Comparison of ENCODE assay signal across 9 cellular contexts in genomic region chr10:125064681-125065492, GRCh38.
DNase-seq lines count a peak whose midpoint lies in the region; ATAC-seq and TF ChIP-seq lines count a peak whose summit lies in the region.
"Had no signal": no experiment of that assay in that cellular context is flagged by ENCODE, and none has a peak within 500 bp of the region (broad histone marks: within the 10 kb centered on the region; RNA-seq: fewer than 3 reads in every experiment).

No MANE protein-coding gene starts in this region.

- no peaks in the 10 kb centered on the region for H3K9me2 ChIP-seq in PC-3 (replicated peaks; ENCODE audit: low read length)

- DNase-seq in PC-3 (peak; percentile 96), endothelial cell (ENCODE audit: low spot score) (no peak), COR-L47 (lab: John Stamatoyannopoulos, UW) (no peak), HCEC 1CT (no peak)

- H3K36me3 ChIP-seq in PC-3 (ENCODE audit: low read depth, low read length) (peaks cover 7% of the 10 kb centered on the region; the same call in 1 of the 2 replicates), rectal smooth muscle tissue (ENCODE audit: control insufficient read depth, insufficient read depth, low read length) (no peaks in the 10 kb centered on the region)

- peak overlapping the region; percentile 71 for H3K27ac ChIP-seq in C4-2B
- peak overlapping the region; percentile 95 for H3K27ac ChIP-seq in PC-3 (ENCODE audit: low read length)
- peak overlapping the region; percentile 51 for H3K27ac ChIP-seq in rectal smooth muscle tissue (ENCODE audit: low read depth, low read length)

- CTCF ChIA-PET in PC-3 (lab: Charles Lee): interaction anchor here (0.7 to 1.1 kb wide), 2 partner anchors 12 to 39 kb away, joined by 3 read pairs; no protein-coding TSS in a partner anchor

- no peaks in the 10 kb centered on the region for H3K9me3 Mint-ChIP-seq in endothelial cell (ENCODE audit: unreplicated experiment)
- H3K9me3 Mint-ChIP-seq: T-helper 1 cell treated with Interleukin-12 subunit alpha and Interleukin-12 subunit beta and Interleukin-4 antibody, amounts not matched to agents 30 μg/mL and 1 μg/mL, for 36 hours had no signal

- H3K27me3 Mint-ChIP-seq in endothelial cell (ENCODE audit: unreplicated experiment): peaks cover 10% of the 10 kb centered on the region

- TSS peak; percentile 69 for BruUV-seq in PC-3 (replicated peaks; lab: Mats Ljungman, UMichigan)

- peak overlapping the region; percentile 56 for H3K4me3 ChIP-seq in PC-3 (ENCODE audit: low read length)
- H3K4me3 ChIP-seq in rectal smooth muscle tissue (ENCODE audit: low read length): peak overlapping the region; percentile 4

- intact Hi-C loops in PC-3 (cut with micrococcal nuclease): loop anchor here (1.0 to 5.0 kb wide), 4 partner anchors 19 to 654 kb away; partner anchors contain the start of gene EDRF1

- peaks cover 62% of the 10 kb centered on the region for H3K4me1 Mint-ChIP-seq in endothelial cell (ENCODE audit: unreplicated experiment)

- H2AFZ ChIP-seq in PC-3 (ENCODE audit: low read length): no peak overlapping the region

- TF ChIP-seq CTCF in C4-2B (conservative IDR thresholded peaks at IDR 0.05): no peak
- no peak for TF ChIP-seq CTCF in PC-3 (conservative IDR thresholded peaks at IDR 0.05; ENCODE audit: low read depth, low read length)
- no peak for TF ChIP-seq CTCF in endothelial cell (IDR thresholded peaks at IDR 0.05; ENCODE audit: unreplicated experiment)

- no peak overlapping the region for H3K4me3 Mint-ChIP-seq in endothelial cell (ENCODE audit: unreplicated experiment)
- H3K4me3 Mint-ChIP-seq: T-helper 1 cell treated with Interleukin-12 subunit alpha and Interleukin-12 subunit beta and Interleukin-4 antibody, amounts not matched to agents 30 μg/mL and 1 μg/mL, for 36 hours had no signal

- peak overlapping the region; percentile 68 for H3K27ac Mint-ChIP-seq in endothelial cell (ENCODE audit: unreplicated experiment)
- H3K27ac Mint-ChIP-seq: T-helper 1 cell treated with Interleukin-12 subunit alpha and Interleukin-12 subunit beta and Interleukin-4 antibody, amounts not matched to agents 30 μg/mL and 1 μg/mL, for 36 hours had no signal

- POLR2A ChIA-PET in PC-3 (lab: Charles Lee; ENCODE audit: unreplicated experiment): interaction anchor here (0.7 to 1.1 kb wide), 4 partner anchors 13 to 58 kb away, joined by 3 to 6 read pairs (median 3); no protein-coding TSS in a partner anchor

- H3F3A ChIP-seq in PC-3 (ENCODE audit: low read length, unreplicated experiment): peaks cover 13% of the 10 kb centered on the region

- H3K79me2 ChIP-seq in PC-3 (ENCODE audit: low read length): peaks cover 87% of the 10 kb centered on the region

- no peaks in the 10 kb centered on the region for H4K20me1 ChIP-seq in PC-3 (ENCODE audit: low read length)

- peaks cover 17% of the 10 kb centered on the region for H3K36me3 Mint-ChIP-seq in endothelial cell (ENCODE audit: low read depth, unreplicated experiment)

- H3K9ac ChIP-seq in PC-3 (ENCODE audit: low read length) (peak overlapping the region; percentile 63), rectal smooth muscle tissue (ENCODE audit: low read length) (no peak overlapping the region)

- H3K27me3 ChIP-seq in PC-3 (ENCODE audit: low read length) (no peaks in the 10 kb centered on the region), rectal smooth muscle tissue (ENCODE audit: control insufficient read depth, insufficient read depth, low read length) (no peaks in the 10 kb centered on the region)

- H3K4me2 ChIP-seq in PC-3 (ENCODE audit: low read length): peak overlapping the region; percentile 80

- no peaks in the 10 kb centered on the region for H3K9me3 ChIP-seq in PC-3 (ENCODE audit: low read length)

- ATAC-seq in GM18907 (IDR thresholded peaks at IDR 0.05; ENCODE audit: unreplicated experiment) (peak; percentile 90), HG03095 (IDR thresholded peaks at IDR 0.05; ENCODE audit: unreplicated experiment) (peak; percentile 91), PC-3 (peak; percentile 63)

- H3K4me1 ChIP-seq in PC-3 (ENCODE audit: insufficient read depth, low read length): peaks cover 54% of the 10 kb centered on the region
- peaks cover 47% of the 10 kb centered on the region for H3K4me1 ChIP-seq in rectal smooth muscle tissue (ENCODE audit: control insufficient read depth, insufficient read depth, low read length)
